10 cellular contexts compared by ENCODE assay signal in genomic region chr6:138162947-138163569, GRCh38. TPM values are rescaled to one million over a fixed set of nuclear protein-coding genes. Genes with fewer than 3 reads are reported as not detected.
DNase-seq lines count a peak whose midpoint lies in the region; ATAC-seq, FAIRE-seq and TF ChIP-seq lines count a peak whose summit lies in the region.
"Had no signal": no experiment of that assay in that cellular context is flagged by ENCODE, and none has a peak within 500 bp of the region (broad histone marks: within the 10 kb centered on the region; RNA-seq: fewer than 3 reads in every experiment).

No MANE protein-coding gene starts in this region.

- H3K4me1 ChIP-seq in CD4-positive, CD25-positive, alpha-beta regulatory T cell (ENCODE audit: control insufficient read depth, insufficient read depth, low read length, poor library complexity, severe bottlenecking), result peaks cover 13% of the 10 kb centered on the region
- H3K4me1 ChIP-seq in HEK293 (ENCODE audit: control insufficient read depth, insufficient read depth, low read length), result 0 out of 2 replicates have a peak, but pooled peaks cover 2% of the 10 kb centered on the region
- H3K4me1 ChIP-seq in naive thymus-derived CD4-positive, alpha-beta T cell (ENCODE audit: control insufficient read depth in 2 of 2, insufficient read depth in 2 of 2, low read length in 2 of 2), result peaks cover 0 to 3% of the 10 kb centered on the region in 2 donors

- TF ChIP-seq CTCF in HEK293 (tag by site-specific recombination; IDR thresholded peaks at IDR 0.05), result no peak
- no peak for TF ChIP-seq CTCF in astrocyte of the spinal cord (IDR thresholded peaks at IDR 0.05; ENCODE audit: low read depth, low read length)

- in situ Hi-C loops in astrocyte of the spinal cord (cut with HindIII; ENCODE audit: low sequenced_read_pairs), result no loop called here

- H3K27me3 Mint-ChIP-seq in CD4-positive, CD25-positive, alpha-beta regulatory T cell, result peaks cover 53% of the 10 kb centered on the region
- H3K27me3 Mint-ChIP-seq in naive thymus-derived CD4-positive, alpha-beta T cell, result peaks cover 57 to 74% (median 70%) of the 10 kb centered on the region in 5 donors

- FAIRE-seq in RCC 7860 (lab: Jason Lieb, UNC), result no peak

- intact Hi-C loops in naive thymus-derived CD4-positive, alpha-beta T cell (cut with micrococcal nuclease), result loop anchor here in 1 of 2 donors (1.0 to 5.0 kb wide), 2 partner anchors 56 to 241 kb away; partner anchors contain the start of genes HEBP2 and PERP

- no peak for DNase-seq in CD4-positive, CD25-positive, alpha-beta regulatory T cell
- DNase-seq in astrocyte of the spinal cord (ENCODE audit: low read depth, low spot score) (no peak), RCC 7860 (ENCODE audit: low spot score) (no peak), NAMALWA (ENCODE audit: low spot score) (no peak)
- no peak for DNase-seq in naive thymus-derived CD4-positive, alpha-beta T cell

- POLR2A ChIA-PET in HEK293 (lab: Yijun Ruan, JAX), result no interaction called here
- POLR2A ChIA-PET in naive thymus-derived CD4-positive, alpha-beta T cell (lab: Charles Lee), result no interaction called here

- peak overlapping the region; percentile 56 to 86 (median 76) for H3K4me3 Mint-ChIP-seq in CD4-positive, CD25-positive, alpha-beta regulatory T cell
- H3K4me3 Mint-ChIP-seq in naive thymus-derived CD4-positive, alpha-beta T cell, result peak overlapping the region; percentile 62 to 78 (median 73)

- H3K36me3 Mint-ChIP-seq in CD4-positive, CD25-positive, alpha-beta regulatory T cell, result no peaks in the 10 kb centered on the region
- no peaks in the 10 kb centered on the region for H3K36me3 Mint-ChIP-seq in naive thymus-derived CD4-positive, alpha-beta T cell

- H3K27ac Mint-ChIP-seq in CD4-positive, CD25-positive, alpha-beta regulatory T cell, result peak overlapping the region in 1 of 3 donors; percentile 16
- peak overlapping the region in 1 of 9 donors; percentile 3 for H3K27ac Mint-ChIP-seq in naive thymus-derived CD4-positive, alpha-beta T cell

- no peaks in the 10 kb centered on the region for H3K36me3 ChIP-seq in CD4-positive, CD25-positive, alpha-beta regulatory T cell (ENCODE audit: control insufficient read depth, insufficient read depth, low read length)
- H3K36me3 ChIP-seq in HEK293 (ENCODE audit: control insufficient read depth in 2 of 2, insufficient read depth in 1 of 2, low read length in 2 of 2), result no peaks in the 10 kb centered on the region
- no peaks in the 10 kb centered on the region for H3K36me3 ChIP-seq in naive thymus-derived CD4-positive, alpha-beta T cell (ENCODE audit: control insufficient read depth in 2 of 3, insufficient read depth in 3 of 3, low read length in 3 of 3)

- H3K27me3 ChIP-seq in CD4-positive, CD25-positive, alpha-beta regulatory T cell (ENCODE audit: control insufficient read depth, insufficient read depth, low read length), result peaks cover 39% of the 10 kb centered on the region
- peaks cover 7 to 16% of the 10 kb centered on the region in 2 donors for H3K27me3 ChIP-seq in naive thymus-derived CD4-positive, alpha-beta T cell (ENCODE audit: control insufficient read depth in 2 of 2, insufficient read depth in 2 of 2, low read length in 2 of 2)

- no peak for ATAC-seq in CD4-positive, CD25-positive, alpha-beta regulatory T cell (ENCODE audit: low read depth in 2 of 2)
- no peak for ATAC-seq in naive thymus-derived CD4-positive, alpha-beta T cell
- ATAC-seq in HG03469 (IDR thresholded peaks at IDR 0.05; ENCODE audit: unreplicated experiment), result no peak
- no peak for ATAC-seq in HG02885 (IDR thresholded peaks at IDR 0.05; ENCODE audit: poor library complexity, unreplicated experiment)

- H3K4me3 ChIP-seq in CD4-positive, CD25-positive, alpha-beta regulatory T cell (ENCODE audit: low read depth, low read length), result no peak overlapping the region
- H3K4me3 ChIP-seq in HEK293 (ENCODE audit: low read depth, low read length) (peak overlapping the region; percentile 64), astrocyte of the spinal cord (ENCODE audit: low read depth, low read length) (peak overlapping the region; percentile 60)
- H3K4me3 ChIP-seq in naive thymus-derived CD4-positive, alpha-beta T cell (ENCODE audit: low read length), result no peak overlapping the region

- H3K27ac ChIP-seq in CD4-positive, CD25-positive, alpha-beta regulatory T cell (ENCODE audit: insufficient read depth, low read length, poor library complexity, severe bottlenecking), result no peak overlapping the region
- H3K27ac ChIP-seq in HEK293 (ENCODE audit: extremely low read depth, low read depth, low read length), result no peak overlapping the region
- H3K27ac ChIP-seq in naive thymus-derived CD4-positive, alpha-beta T cell (ENCODE audit: low read depth, low read length), result no peak overlapping the region

- no peaks in the 10 kb centered on the region for H3K9me3 ChIP-seq in CD4-positive, CD25-positive, alpha-beta regulatory T cell (ENCODE audit: control insufficient read depth in 2 of 2, low read length in 2 of 2)
- H3K9me3 ChIP-seq in HEK293 (ENCODE audit: control insufficient read depth, insufficient read depth, low read depth, low read length), result no peaks in the 10 kb centered on the region
- H3K9me3 ChIP-seq in naive thymus-derived CD4-positive, alpha-beta T cell (ENCODE audit: control insufficient read depth in 2 of 3, low read length in 3 of 3), result no peaks in the 10 kb centered on the region

- peaks cover 0 to 1% (median 0%) of the 10 kb centered on the region in 7 donors for H3K9me3 Mint-ChIP-seq in CD4-positive, CD25-positive, alpha-beta regulatory T cell
- peaks cover 0 to 5% (median 0%) of the 10 kb centered on the region in 11 donors for H3K9me3 Mint-ChIP-seq in naive thymus-derived CD4-positive, alpha-beta T cell

- CTCF ChIA-PET in HEK293 (lab: Yijun Ruan, JAX), result interaction anchor here (0.6 to 1.0 kb wide), 3 partner anchors 29 to 1703 kb away, joined by 3 read pairs; no protein-coding TSS in a partner anchor
- CTCF ChIA-PET in naive thymus-derived CD4-positive, alpha-beta T cell (lab: Charles Lee), result interaction anchor here (0.7 kb wide), 2 partner anchors 48 to 266 kb away, joined by 3 read pairs; no protein-coding TSS in a partner anchor

- H3K4me1 Mint-ChIP-seq in CD4-positive, CD25-positive, alpha-beta regulatory T cell, result peaks cover 0 to 16% (median 3%) of the 10 kb centered on the region in 4 donors
- H3K4me1 Mint-ChIP-seq in naive thymus-derived CD4-positive, alpha-beta T cell, result peaks cover 2 to 16% (median 8%) of the 10 kb centered on the region in 7 donors

TF ChIP-seq in HEK293, 187 proteins besides CTCF, POLR2A, EP300 and RAD21:
- TF ChIP-seq ZNF239 (tag by site-specific recombination; IDR thresholded peaks at IDR 0.05) (no peak), ZNF140 (tag by site-specific recombination; IDR thresholded peaks at IDR 0.05) (no peak), ZNF202 (tag by site-specific recombination; IDR thresholded peaks at IDR 0.05; ENCODE audit: borderline replicate concordance) (no peak), MEIS1 (CRISPR knock-in tag; IDR thresholded peaks at IDR 0.05; ENCODE audit: borderline replicate concordance) (no peak), ZNF596 (tag by site-specific recombination; IDR thresholded peaks at IDR 0.05) (no peak), ZBTB10 (tag by site-specific recombination; IDR thresholded peaks at IDR 0.05) (no peak), PRDM1 (tag by site-specific recombination; IDR thresholded peaks at IDR 0.05) (peak; percentile 71), ZNF701 (tag by site-specific recombination; IDR thresholded peaks at IDR 0.05) (no peak)
TF ChIP-seq in HEK293: peak in this region for 1.

RNA-seq across cellular contexts. Expression of gene ARFGEF3, which starts 1.3 kb away (rescaled TPM):
- total RNA-seq in CD4-positive, CD25-positive, alpha-beta regulatory T cell, result not detected
- not detected for polyA plus RNA-seq in CD4-positive, CD25-positive, alpha-beta regulatory T cell
- under 1 TPM in 3 of 5 experiments, not detected in 2; 0.02 to 0.15 (median 0.03) TPM for total RNA-seq in naive thymus-derived CD4-positive, alpha-beta T cell
- polyA plus RNA-seq in naive thymus-derived CD4-positive, alpha-beta T cell, result not detected

RNA-seq across cellular contexts. Expression of gene PBOV1, which starts 55.2 kb away (rescaled TPM):
- not detected for total RNA-seq in CD4-positive, CD25-positive, alpha-beta regulatory T cell
- polyA plus RNA-seq in CD4-positive, CD25-positive, alpha-beta regulatory T cell, result not detected
- total RNA-seq in naive thymus-derived CD4-positive, alpha-beta T cell, result not detected
- polyA plus RNA-seq in naive thymus-derived CD4-positive, alpha-beta T cell, result not detected
- total RNA-seq: HT-29, lung microvascular endothelial cell had no signal

RNA-seq across cellular contexts. Expression of gene PERP, which starts 55.8 kb away (rescaled TPM):
- 2.3 TPM for total RNA-seq in CD4-positive, CD25-positive, alpha-beta regulatory T cell
- 10 to 100 TPM in 2 of 4 donors, 1 to 10 TPM in 2; 4.0 to 12.4 (median 8.1) TPM for polyA plus RNA-seq in CD4-positive, CD25-positive, alpha-beta regulatory T cell
- 1 to 10 TPM in 2 of 5 experiments, under 1 TPM in 3; 0.45 to 5.9 (median 0.46) TPM for total RNA-seq in naive thymus-derived CD4-positive, alpha-beta T cell
- polyA plus RNA-seq in naive thymus-derived CD4-positive, alpha-beta T cell, result under 1 TPM; 0.11 to 0.17 TPM

Comparison
In these comparisons a context has a peak if more than half of its experiments do, and no peak if none do; other contexts are left out.
1. H3K4me3 ChIP-seq: peak in HEK293 (single experiment) and astrocyte of the spinal cord (single experiment); none in CD4-positive, CD25-positive, alpha-beta regulatory T cell (single experiment) and naive thymus-derived CD4-positive, alpha-beta T cell (single experiment).